Comparison of ENCODE assay signal across 8 cellular contexts in the genomic region with DNA sequence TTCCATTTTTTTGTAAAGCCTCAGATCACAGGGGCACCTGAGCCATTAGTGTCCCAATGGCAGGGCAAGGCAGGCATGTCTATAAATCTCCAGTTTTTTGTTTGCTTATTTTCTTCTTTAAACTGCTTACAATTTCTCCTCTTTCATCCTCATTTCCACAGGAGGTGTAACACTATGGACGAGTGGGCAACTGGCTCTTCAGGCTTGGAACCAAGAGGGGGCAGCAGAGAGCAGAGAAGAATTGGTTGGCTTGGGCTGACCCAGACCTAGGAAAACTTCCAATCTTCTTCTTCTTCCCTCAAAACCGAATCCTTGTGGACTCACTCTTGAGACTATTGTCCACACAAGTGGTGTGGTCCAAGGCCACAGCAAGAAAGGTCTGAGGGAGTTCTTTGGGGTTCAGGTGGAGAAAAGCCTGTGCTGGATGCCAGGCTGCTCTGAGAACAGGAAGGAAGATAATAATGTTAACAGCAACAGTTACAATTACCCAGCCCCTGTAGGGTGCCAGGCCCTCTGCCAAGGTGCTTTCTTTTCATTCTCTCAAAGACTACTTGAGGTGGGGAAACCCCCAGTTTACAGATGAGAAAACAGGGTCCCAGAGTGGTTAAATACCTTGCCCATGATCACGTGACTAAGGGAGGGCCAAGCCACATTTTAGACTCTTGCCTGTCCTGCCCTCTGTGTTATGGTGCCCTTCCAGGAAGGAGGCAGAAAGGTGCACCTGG.
DNase-seq lines count a peak whose midpoint lies in the region; ATAC-seq and TF ChIP-seq lines count a peak whose summit lies in the region.

No MANE protein-coding gene starts in this region.

- ATAC-seq in GM18498 (IDR thresholded peaks at IDR 0.05; ENCODE audit: unreplicated experiment): peak; percentile 74
- ATAC-seq in HG03066 (IDR thresholded peaks at IDR 0.05; ENCODE audit: low read depth, unreplicated experiment): peak; percentile 60
- peak; percentile 45 for ATAC-seq in activated naive CD8-positive, alpha-beta T cell treated with anti-CD3 and anti-CD28 coated beads, Interleukin-2, amount 50 U/mL, for 24 hours

- H3K4me3 Mint-ChIP-seq in activated naive CD8-positive, alpha-beta T cell treated with anti-CD3 and anti-CD28 coated beads, Interleukin-2, amount 50 U/mL, for 24 hours: no peak overlapping the region

- H3K36me3 ChIP-seq in right atrium auricular region: no peaks in the 10 kb centered on the region

- TF ChIP-seq CTCF in AG10803 (conservative IDR thresholded peaks at IDR 0.05; ENCODE audit: low read length) (peak; percentile 98), right atrium auricular region (IDR thresholded peaks at IDR 0.05) (peak; percentile 46 to 89)

- no peak overlapping the region for H3K27ac Mint-ChIP-seq in activated naive CD8-positive, alpha-beta T cell treated with anti-CD3 and anti-CD28 coated beads, Interleukin-2, amount 50 U/mL, for 24 hours

- no peaks in the 10 kb centered on the region for H3K36me3 Mint-ChIP-seq in activated naive CD8-positive, alpha-beta T cell treated with anti-CD3 and anti-CD28 coated beads, Interleukin-2, amount 50 U/mL, for 24 hours (ENCODE audit: low read depth)

- DNase-seq in AG10803 (ENCODE audit: low read depth) (peak; percentile 51), NOMO-1 (lab: John Stamatoyannopoulos, UW; ENCODE audit: unreplicated experiment in 2 of 2) (peak; percentile 15 to 32), right atrium auricular region (ENCODE audit: low spot score) (peak; percentile 79), putamen (ENCODE audit: low spot score) (peak; percentile 60), cerebellar nuclear complex (lab: John Stamatoyannopoulos, UW) (no peak)
- DNase-seq in activated naive CD8-positive, alpha-beta T cell treated with anti-CD3 and anti-CD28 coated beads, Interleukin-2, amount 50 U/mL, for 24 hours: peak; percentile 57

- H3K9me3 Mint-ChIP-seq in activated naive CD8-positive, alpha-beta T cell treated with anti-CD3 and anti-CD28 coated beads, Interleukin-2, amount 50 U/mL, for 24 hours: no peaks in the 10 kb centered on the region

- H3K4me1 Mint-ChIP-seq in activated naive CD8-positive, alpha-beta T cell treated with anti-CD3 and anti-CD28 coated beads, Interleukin-2, amount 50 U/mL, for 24 hours: no peaks in the 10 kb centered on the region

- H3K27me3 Mint-ChIP-seq in activated naive CD8-positive, alpha-beta T cell treated with anti-CD3 and anti-CD28 coated beads, Interleukin-2, amount 50 U/mL, for 24 hours: peaks cover 6% of the 10 kb centered on the region

- H3K4me1 ChIP-seq in right atrium auricular region: peaks cover 0 to 4% of the 10 kb centered on the region in 2 donors

- no peaks in the 10 kb centered on the region for H3K27me3 ChIP-seq in right atrium auricular region

- H3K9me3 ChIP-seq in right atrium auricular region: no peaks in the 10 kb centered on the region

- no peak overlapping the region for H3K4me3 ChIP-seq in AG10803 (ENCODE audit: low read length)
- no peak overlapping the region for H3K4me3 ChIP-seq in right atrium auricular region

- H3K27ac ChIP-seq in right atrium auricular region: no peak overlapping the region

Comparison
In these comparisons a context has a peak if more than half of its experiments do, and no peak if none do; other contexts are left out.
1. DNase-seq: peak in AG10803 (single experiment), NOMO-1 (2 of 2), activated naive CD8-positive, alpha-beta T cell treated with anti-CD3 and anti-CD28 coated beads, Interleukin-2, amount 50 U/mL, for 24 hours (single experiment), right atrium auricular region (single experiment) and putamen (single experiment); none in cerebellar nuclear complex (0 of 2).
2. Peak in every context shown above with its lines, with median percentiles within 50 percentile points of each other: ATAC-seq.